10 cellular contexts compared by ENCODE assay signal in the genomic region with DNA sequence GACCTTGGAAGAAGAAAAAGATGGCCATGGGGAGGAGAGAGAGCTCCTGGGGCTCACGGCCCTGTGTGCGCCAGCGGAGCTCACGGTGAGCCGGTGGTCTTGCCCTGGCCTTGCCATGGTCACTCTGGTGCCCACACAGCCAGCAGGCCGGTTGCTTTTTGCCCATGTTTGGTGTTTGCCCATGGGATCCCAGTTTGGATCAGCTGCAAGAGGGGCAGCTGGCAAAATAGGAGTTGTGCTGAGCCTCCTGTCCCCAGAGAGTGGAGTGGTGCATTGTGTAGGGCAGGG. TPM values are rescaled to one million over a fixed set of nuclear protein-coding genes. Genes with fewer than 3 reads are reported as not detected.
DNase-seq lines count a peak whose midpoint lies in the region; ATAC-seq and TF ChIP-seq lines count a peak whose summit lies in the region.
"Had no signal": no experiment of that assay in that cellular context is flagged by ENCODE, and none has a peak within 500 bp of the region (broad histone marks: within the 10 kb centered on the region; RNA-seq: fewer than 3 reads in every experiment).

No MANE protein-coding gene starts in this region.

- no peak overlapping the region for H4K5ac ChIP-seq in IMR-90 (ENCODE audit: low read depth, low read length)

- ATAC-seq in IMR-90 (ENCODE audit: low read depth): no peak
- ATAC-seq in mucosa of descending colon: no peak
- no peak for ATAC-seq in HG02623 (IDR thresholded peaks at IDR 0.05; ENCODE audit: unreplicated experiment)
- no peak for ATAC-seq in HG03520 (IDR thresholded peaks at IDR 0.05; ENCODE audit: unreplicated experiment)

- no peak overlapping the region for H2BK15ac ChIP-seq in IMR-90 (ENCODE audit: low read depth, low read length)

- in situ Hi-C loops in IMR-90 (cut with MboI; ENCODE audit: low sequenced_read_pairs): no loop called here

- peak overlapping the region; percentile 12; the same call in 1 of the 2 replicates for H2AK5ac ChIP-seq in IMR-90 (ENCODE audit: low read depth, low read length)

- no TSS peak for BruUV-seq in IMR-90 (replicated peaks; lab: Mats Ljungman, UMichigan)

- DNase-seq in IMR-90 (no peak), caudate nucleus (lab: John Stamatoyannopoulos, UW) (no peak), mucosa of descending colon (no peak), mesenteric fat pad (ENCODE audit: low spot score) (no peak), NCI-H2196 treated with DMSO at 0.1 percent for 48 hours (lab: John Stamatoyannopoulos, UW; ENCODE audit: unreplicated experiment) (no peak)
- DNase-seq: central memory CD4-positive, alpha-beta T cell; NCI-H1048 had no signal

- H3K27me3 ChIP-seq in ACC112 (ENCODE audit: insufficient read depth, low read length) (peaks cover 18% of the 10 kb centered on the region), IMR-90 (ENCODE audit: control insufficient read depth, insufficient read depth, low read length) (no peaks in the 10 kb centered on the region)

- no peaks in the 10 kb centered on the region for H3K9me3 ChIP-seq in IMR-90 (ENCODE audit: control insufficient read depth, insufficient read depth, low read length)
- no peaks in the 10 kb centered on the region for H3K9me3 ChIP-seq in mucosa of descending colon

- H2BK120ac ChIP-seq in IMR-90 (ENCODE audit: low read depth, low read length): no peak overlapping the region

- H3K9me1 ChIP-seq in IMR-90 (ENCODE audit: insufficient read depth, low read length): peaks cover 3% of the 10 kb centered on the region

- peaks cover 6 to 22% of the 10 kb centered on the region in 2 experiments for H3K79me1 ChIP-seq in IMR-90 (ENCODE audit: low read depth in 1 of 2, low read length in 2 of 2)

- no peak overlapping the region for H4K91ac ChIP-seq in IMR-90 (ENCODE audit: insufficient read depth, low read depth, low read length)

- H3K9ac ChIP-seq in IMR-90 (ENCODE audit: low read depth, low read length): 0 out of 2 replicates have a peak overlapping the region, but pooled peaks have one; percentile 18

- POLR2A ChIA-PET in IMR-90 (lab: Charles Lee; ENCODE audit: unreplicated experiment): no interaction called here

- no peak overlapping the region for H3K27ac ChIP-seq in ACC112 (ENCODE audit: low read depth, low read length)
- no peak overlapping the region for H3K27ac ChIP-seq in IMR-90 (ENCODE audit: insufficient read depth, low read length)
- peak overlapping the region; percentile 73 for H3K27ac ChIP-seq in caudate nucleus (ENCODE audit: low read depth, low read length)

- no peaks in the 10 kb centered on the region for H3K4me1 ChIP-seq in ACC112 (ENCODE audit: control insufficient read depth, insufficient read depth, low read length, unreplicated experiment)
- peaks cover 8% of the 10 kb centered on the region; the same call in 1 of the 2 replicates for H3K4me1 ChIP-seq in IMR-90 (ENCODE audit: control insufficient read depth, insufficient read depth, low read length)
- H3K4me1 ChIP-seq in mucosa of descending colon (ENCODE audit: low read depth): peaks cover 34% of the 10 kb centered on the region

- no peak overlapping the region for H3K18ac ChIP-seq in IMR-90 (ENCODE audit: low read depth, low read length)

- TF ChIP-seq CTCF in IMR-90 (conservative IDR thresholded peaks at IDR 0.05; ENCODE audit: low read depth, low read length): no peak
- no peak for TF ChIP-seq CTCF in mucosa of descending colon (IDR thresholded peaks at IDR 0.05)

- H3K56ac ChIP-seq in IMR-90 (ENCODE audit: extremely low read depth, insufficient read depth, low read length): no peak overlapping the region

- H2BK20ac ChIP-seq in IMR-90 (ENCODE audit: low read depth, low read length): no peak overlapping the region; the same call in 1 of the 2 replicates

- peak overlapping the region; percentile 0; the same call in 1 of the 2 replicates for H3K23ac ChIP-seq in IMR-90 (ENCODE audit: low read depth, low read length)

- H2AK9ac ChIP-seq in IMR-90 (replicated peaks; ENCODE audit: low read depth, low read length, poor library complexity): peak overlapping the region; percentile 73

- CTCF ChIA-PET in IMR-90 (lab: Yijun Ruan, JAX): interaction anchor here (0.9 kb wide), 1 partner anchor 12 kb away, joined by 4 read pairs; no protein-coding TSS in a partner anchor

- H2BK5ac ChIP-seq in IMR-90 (ENCODE audit: low read depth, low read length, poor library complexity, severe bottlenecking): no peak overlapping the region

- peak overlapping the region; percentile 83 for H3K4me2 ChIP-seq in IMR-90 (ENCODE audit: low read depth, low read length)

- no peak overlapping the region for H3K4ac ChIP-seq in IMR-90 (ENCODE audit: low read depth, low read length)

- WGBS in IMR-90 (ENCODE audit: extremely low coverage in 2 of 2, insufficient read length in 1 of 2), 2 experiments: 60% methylated on average over 5 of the region's 6 CpGs; no CpG with 5 or more reads in 1 of the 2 experiments

- dilution Hi-C loops in IMR-90 (cut with HindIII; ENCODE audit: low sequenced_read_pairs, unreplicated experiment): no loop called here

- no peaks in the 10 kb centered on the region for H3K36me3 ChIP-seq in ACC112 (ENCODE audit: insufficient read depth, low read length)
- no peaks in the 10 kb centered on the region for H3K36me3 ChIP-seq in IMR-90 (ENCODE audit: control insufficient read depth, insufficient read depth, low read length)
- no peaks in the 10 kb centered on the region for H3K36me3 ChIP-seq in mucosa of descending colon (ENCODE audit: low read depth)

- no peak for TF ChIP-seq POLR2A in IMR-90 (IDR thresholded peaks at IDR 0.05; ENCODE audit: low read depth, low read length)

- no peak for TF ChIP-seq RAD21 in IMR-90 (IDR thresholded peaks at IDR 0.05; ENCODE audit: low read length)

- H4K20me1 ChIP-seq in IMR-90 (ENCODE audit: insufficient read depth, low read length): peaks cover 4% of the 10 kb centered on the region; the same call in 1 of the 2 replicates

- peak overlapping the region in 1 of 2 experiments; percentile 34; a peak in 2 of 4 replicates for H4K8ac ChIP-seq in IMR-90 (ENCODE audit: low read depth in 2 of 2, low read length in 2 of 2)

- H2AFZ ChIP-seq in ACC112 (ENCODE audit: low read length, unreplicated experiment) (no peak overlapping the region), IMR-90 (replicated peaks; ENCODE audit: low read length, poor library complexity) (peak overlapping the region; percentile 97)

- intact Hi-C loops in IMR-90 (cut with micrococcal nuclease) (no loop called here), mucosa of descending colon (cut with DNase I, micrococcal nuclease) (no loop called here)

- no peak overlapping the region for H3K14ac ChIP-seq in IMR-90 (replicated peaks; ENCODE audit: low read depth, low read length)

- no peaks in the 10 kb centered on the region for H3K79me2 ChIP-seq in ACC112 (ENCODE audit: control insufficient read depth, insufficient read depth, low read length, unreplicated experiment)

- H3K4me3 ChIP-seq in ACC112 (ENCODE audit: low read depth, low read length) (peak overlapping the region; percentile 37; the same call in 1 of the 2 replicates), IMR-90 (ENCODE audit: insufficient read depth, low read depth, low read length) (peak overlapping the region; percentile 87; the same call in 1 of the 2 replicates), mucosa of descending colon (peak overlapping the region; percentile 94)

TF ChIP-seq in IMR-90, 13 proteins besides CTCF, POLR2A, EP300 and RAD21 (continues in another document):
- TF ChIP-seq, protein P1, sequence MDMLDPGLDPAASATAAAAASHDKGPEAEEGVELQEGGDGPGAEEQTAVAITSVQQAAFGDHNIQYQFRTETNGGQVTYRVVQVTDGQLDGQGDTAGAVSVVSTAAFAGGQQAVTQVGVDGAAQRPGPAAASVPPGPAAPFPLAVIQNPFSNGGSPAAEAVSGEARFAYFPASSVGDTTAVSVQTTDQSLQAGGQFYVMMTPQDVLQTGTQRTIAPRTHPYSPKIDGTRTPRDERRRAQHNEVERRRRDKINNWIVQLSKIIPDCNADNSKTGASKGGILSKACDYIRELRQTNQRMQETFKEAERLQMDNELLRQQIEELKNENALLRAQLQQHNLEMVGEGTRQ (IDR thresholded peaks at IDR 0.05; ENCODE audit: low read depth, low read length): no peak
- no peak for TF ChIP-seq RFX5 (IDR thresholded peaks at IDR 0.05; ENCODE audit: low read depth, low read length)
- TF ChIP-seq, protein P2, sequence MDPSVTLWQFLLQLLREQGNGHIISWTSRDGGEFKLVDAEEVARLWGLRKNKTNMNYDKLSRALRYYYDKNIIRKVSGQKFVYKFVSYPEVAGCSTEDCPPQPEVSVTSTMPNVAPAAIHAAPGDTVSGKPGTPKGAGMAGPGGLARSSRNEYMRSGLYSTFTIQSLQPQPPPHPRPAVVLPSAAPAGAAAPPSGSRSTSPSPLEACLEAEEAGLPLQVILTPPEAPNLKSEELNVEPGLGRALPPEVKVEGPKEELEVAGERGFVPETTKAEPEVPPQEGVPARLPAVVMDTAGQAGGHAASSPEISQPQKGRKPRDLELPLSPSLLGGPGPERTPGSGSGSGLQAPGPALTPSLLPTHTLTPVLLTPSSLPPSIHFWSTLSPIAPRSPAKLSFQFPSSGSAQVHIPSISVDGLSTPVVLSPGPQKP (IDR thresholded peaks at IDR 0.05; ENCODE audit: borderline replicate concordance, low read depth, low read length): no peak
- TF ChIP-seq NFE2L2 (IDR thresholded peaks at IDR 0.05; ENCODE audit: low read depth, low read length): no peak
- no peak for TF ChIP-seq FOS (IDR thresholded peaks at IDR 0.05; ENCODE audit: low read depth, low read length)

RNA-seq across cellular contexts. Expression of a gene that starts 1.6 kb away (rescaled TPM):
- total RNA-seq in IMR-90 (2012; rRNA removed) (3.3 and 3.8 TPM in 2 replicates), mucosa of descending colon (100 to 1,000 TPM; 109 to 281 (median 164) TPM), mesenteric fat pad (13.9 TPM)
- polyA plus RNA-seq in IMR-90 (2012; rRNA removed): 11.8 and 14.5 TPM in 2 replicates
- 12.1 and 16.9 TPM in 2 replicates for polyA plus RNA-seq in IMR-90 (2012; cell fraction: cytosol; rRNA removed)
- 8.0 and 9.1 TPM in 2 replicates for polyA plus RNA-seq in IMR-90 (2012; cell fraction: nucleus; rRNA removed; ENCODE audit: low replicate concordance)

RNA-seq across cellular contexts. Expression of a gene that starts 12.9 kb away (rescaled TPM):
- total RNA-seq in IMR-90 (2012; rRNA removed) (not detected in 2 replicates), mucosa of descending colon (1 to 10 TPM; 4.3 to 9.8 (median 9.0) TPM), mesenteric fat pad (1.3 TPM)
- polyA plus RNA-seq in IMR-90 (2012; rRNA removed): 0.19 TPM in 1 of 2 replicates, not detected in the other
- polyA plus RNA-seq in IMR-90 (2012; cell fraction: cytosol; rRNA removed): 0.09 and 0.10 TPM in 2 replicates
- 0.12 and 0.16 TPM in 2 replicates for polyA plus RNA-seq in IMR-90 (2012; cell fraction: nucleus; rRNA removed; ENCODE audit: low replicate concordance)

RNA-seq across cellular contexts. Expression of a gene that starts 26.2 kb away (rescaled TPM):
- total RNA-seq in IMR-90 (2012; rRNA removed) (25.8 and 48.9 TPM in 2 replicates), mucosa of descending colon (10 to 100 TPM; 35.8 to 40.6 (median 39.8) TPM), mesenteric fat pad (37.8 TPM)
- 60.7 and 62.0 TPM in 2 replicates for polyA plus RNA-seq in IMR-90 (2012; rRNA removed)
- 37.4 and 41.6 TPM in 2 replicates for polyA plus RNA-seq in IMR-90 (2012; cell fraction: cytosol; rRNA removed)
- 399 and 532 TPM in 2 replicates for polyA plus RNA-seq in IMR-90 (2012; cell fraction: nucleus; rRNA removed; ENCODE audit: low replicate concordance)

RNA-seq across cellular contexts. Expression of a gene that starts 37.3 kb away (rescaled TPM):
- total RNA-seq in IMR-90 (2012; rRNA removed) (not detected in 2 replicates), mucosa of descending colon (1 to 10 TPM; 2.0 TPM), mesenteric fat pad (2.8 TPM)
- polyA plus RNA-seq in IMR-90 (2012; rRNA removed): not detected in 2 replicates
- not detected in 2 replicates for polyA plus RNA-seq in IMR-90 (2012; cell fraction: cytosol; rRNA removed)
- not detected in 2 replicates for polyA plus RNA-seq in IMR-90 (2012; cell fraction: nucleus; rRNA removed; ENCODE audit: low replicate concordance)

Comparison
In these comparisons a context has a peak if more than half of its experiments do, and no peak if none do; other contexts are left out.
1. H3K4me3 ChIP-seq: peak in every context shown above with its lines; median percentile 94 in mucosa of descending colon; 87 in IMR-90; 37 in ACC112.